Comparison of ENCODE assay signal across 9 cellular contexts in genomic region chr12:100375023-100375737, GRCh38. TPM values are rescaled to one million over a fixed set of nuclear protein-coding genes. Genes with fewer than 3 reads are reported as not detected.
DNase-seq lines count a peak whose midpoint lies in the region; ATAC-seq and TF ChIP-seq lines count a peak whose summit lies in the region.
"Had no signal": no experiment of that assay in that cellular context is flagged by ENCODE, and none has a peak within 500 bp of the region (broad histone marks: within the 10 kb centered on the region; RNA-seq: fewer than 3 reads in every experiment).

No MANE protein-coding gene starts in this region.

- no peak overlapping the region for H3K27ac Mint-ChIP-seq in Calu3 (ENCODE audit: unreplicated experiment)

- peaks cover 4% of the 10 kb centered on the region for H3K27me3 ChIP-seq in skeletal muscle satellite cell (ENCODE audit: control insufficient read depth, insufficient read depth, low read length)

- in situ Hi-C loops in ACHN (cut with HindIII; ENCODE audit: low pct_ligation_motif_present, low pct_unique_long_range_greater_than_20kb, low sequenced_read_pairs): no loop called here

- DNase-seq in HT1080 (ENCODE audit: low read depth): peak; percentile 17
- peak; percentile 43 for DNase-seq in RPMI8226
- DNase-seq in left cardiac atrium: peak; percentile 73
- no peak for DNase-seq in ACHN
- no peak for DNase-seq in Calu3
- DNase-seq in activated CD4-positive, alpha-beta T cell treated with anti-CD3 and anti-CD28 coated beads, Interleukin-2, amount 50 U/mL, for 48 hours: no peak

- BruUV-seq in Calu3 (replicated peaks; lab: Mats Ljungman, UMichigan): no TSS peak

- ATAC-seq in left cardiac atrium (peak; percentile 95 to 96), GM21447 (IDR thresholded peaks at IDR 0.05; ENCODE audit: unreplicated experiment) (no peak)

- H3K9ac ChIP-seq in skeletal muscle satellite cell (ENCODE audit: low read depth, low read length): no peak overlapping the region

- H3K4me1 Mint-ChIP-seq in Calu3 (ENCODE audit: low read depth, unreplicated experiment): no peaks in the 10 kb centered on the region
- H3K4me1 Mint-ChIP-seq: central memory CD8-positive, alpha-beta T cell had no signal

- H3K4me2 ChIP-seq in skeletal muscle satellite cell (ENCODE audit: low read length): peak overlapping the region; percentile 22

- no peak for TF ChIP-seq CTCF in Calu3 (IDR thresholded peaks at IDR 0.05; ENCODE audit: unreplicated experiment)

- H3K4me3 Mint-ChIP-seq in Calu3 (ENCODE audit: low read depth, unreplicated experiment): no peak overlapping the region
- H3K4me3 Mint-ChIP-seq: central memory CD8-positive, alpha-beta T cell had no signal

- H3K4me1 ChIP-seq in skeletal muscle satellite cell (ENCODE audit: control insufficient read depth, insufficient read depth, low read length): no peaks in the 10 kb centered on the region

- no peaks in the 10 kb centered on the region for H3K36me3 Mint-ChIP-seq in Calu3 (ENCODE audit: insufficient read depth, unreplicated experiment)

- intact Hi-C loops in left cardiac atrium (cut with DNase I) (no loop called here), Calu3 (cut with micrococcal nuclease; ENCODE audit: unreplicated experiment) (no loop called here)

- CTCF ChIA-PET in Calu3 (lab: Charles Lee): interaction anchor here (0.6 kb wide), 1 partner anchor 175 kb away, joined by 4 read pairs; the partner anchor contains the start of gene ACTR6

- no peaks in the 10 kb centered on the region for H3K27me3 Mint-ChIP-seq in Calu3 (ENCODE audit: unreplicated experiment)

- H3K9me3 ChIP-seq in skeletal muscle satellite cell (replicated peaks; ENCODE audit: low read length): no peaks in the 10 kb centered on the region

- no peaks in the 10 kb centered on the region for H3K36me3 ChIP-seq in skeletal muscle satellite cell (ENCODE audit: insufficient read depth, low read length)

- H3K4me3 ChIP-seq in skeletal muscle satellite cell (ENCODE audit: low read length): no peak overlapping the region

- H3K9me3 Mint-ChIP-seq in Calu3 (ENCODE audit: low read depth, unreplicated experiment): no peaks in the 10 kb centered on the region
- H3K9me3 Mint-ChIP-seq: central memory CD8-positive, alpha-beta T cell had no signal

RNA-seq across cellular contexts. Expression of gene SLC17A8, which starts 18.3 kb away (rescaled TPM):
- total RNA-seq in HT1080 (2014; rRNA removed; shearing (Covaris generic)): not detected in 2 replicates
- polyA plus RNA-seq in HT1080 (2015; cell fraction: cytosol; rRNA removed): not detected in 2 replicates
- not detected in 2 replicates for polyA plus RNA-seq in HT1080 (2015; cell fraction: nucleus; rRNA removed)
- not detected for total RNA-seq in left cardiac atrium
- total RNA-seq in skeletal muscle satellite cell (2012; rRNA removed): not detected in 2 replicates
- total RNA-seq in Calu3 (2022): not detected in 2 replicates

Comparison
In these comparisons a context has a peak if more than half of its experiments do, and no peak if none do; other contexts are left out.
1. DNase-seq: peak in HT1080 (single experiment), RPMI8226 (single experiment) and left cardiac atrium (single experiment); none in ACHN (single experiment), Calu3 (single experiment) and activated CD4-positive, alpha-beta T cell treated with anti-CD3 and anti-CD28 coated beads, Interleukin-2, amount 50 U/mL, for 48 hours (0 of 2).